Comparison of ENCODE assay signal across 20 cellular contexts in the genomic region with DNA sequence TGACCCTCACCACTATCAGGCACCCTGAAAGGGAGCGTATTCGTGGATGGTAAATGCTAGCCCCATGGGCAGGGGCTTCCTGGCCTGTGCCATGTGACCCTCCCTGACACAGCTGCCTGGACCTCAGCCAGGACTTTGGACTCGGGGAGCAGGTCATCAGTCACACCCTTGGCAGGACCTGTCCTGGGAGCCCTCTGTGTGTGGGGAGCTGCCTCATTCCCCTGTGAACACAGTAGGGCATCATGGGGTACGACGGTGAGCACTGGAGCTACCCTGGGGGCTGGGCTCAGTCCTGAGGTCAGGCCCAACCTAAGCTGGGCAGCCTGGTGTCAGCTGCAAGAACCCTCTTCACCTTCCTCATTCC.
"Had no signal": no experiment of that assay in that cellular context is flagged by ENCODE, and none has a peak within 500 bp of the region (broad histone marks: within the 10 kb centered on the region; RNA-seq: fewer than 3 reads in every experiment).

No MANE protein-coding gene starts in this region.

- H3K9me3 ChIP-seq: body of pancreas, colonic mucosa, stomach, testis, upper lobe of left lung had no signal

- DNase-seq: activated CD4-positive, alpha-beta T cell treated with anti-CD3 and anti-CD28 coated beads, Interleukin-2, amount 10 ng/mL, durations not matched to agents 7 days and 5 days; activated CD4-positive, CD25-positive, alpha-beta regulatory T cell; activated CD8-positive, alpha-beta memory T cell treated with anti-CD3 and anti-CD28 coated beads, Interleukin-2, amount 50 U/mL, for 4 hours; activated CD8-positive, alpha-beta T cell treated with anti-CD3 and anti-CD28 coated beads, Interleukin-2, amount 10 ng/mL, durations not matched to agents 7 days and 5 days; activated naive CD4-positive, alpha-beta T cell treated with anti-CD3 and anti-CD28 coated beads for 36 hours; activated T-cell treated with anti-CD3 and anti-CD28 coated beads, Interleukin-2, amount 50 U/mL, for 4 hours; central memory CD4-positive, alpha-beta T cell; colonic mucosa; mesendoderm; natural killer cell; stimulated activated CD4-positive, alpha-beta T cell treated with anti-CD3 and anti-CD28 coated beads, Interleukin-4, amount 100 ng/mL, for 1 hour; stomach; T-cell; testis; upper lobe of left lung had no signal

- H3K27ac ChIP-seq: body of pancreas, colonic mucosa, skin epidermis, stomach, testis, upper lobe of left lung had no signal

- H3K4me3 ChIP-seq: body of pancreas, colonic mucosa, skin epidermis, stomach, testis, upper lobe of left lung had no signal

- FAIRE-seq: frontal cortex, keratinocyte had no signal

- ATAC-seq: activated CD8-positive, alpha-beta T cell treated with anti-CD3 and anti-CD28 coated beads, Interleukin-2, amount 10 ng/mL, durations not matched to agents 7 days and 5 days; activated T-cell treated with anti-CD3 and anti-CD28 coated beads, Interleukin-2, amount 50 U/mL, for 4 hours; body of pancreas; stimulated activated effector memory CD8-positive, alpha-beta T cell treated with anti-CD3 and anti-CD28 coated beads, Interleukin-12 subunit alpha, Interleukin-12 subunit beta, amount 100 ng/mL, for 72 hours; T-cell had no signal

- H3K36me3 ChIP-seq: colonic mucosa, stomach, upper lobe of left lung had no signal

- H3K27me3 ChIP-seq: body of pancreas, colonic mucosa, stomach, testis, upper lobe of left lung had no signal

- H3K4me1 ChIP-seq: body of pancreas, colonic mucosa had no signal
